Comparison of ENCODE assay signal across 8 cellular contexts in genomic region chr7:146115665-146116451, GRCh38. TPM values are rescaled to one million over a fixed set of nuclear protein-coding genes. Genes with fewer than 3 reads are reported as not detected.
A peak's percentile ranks its signal among the peaks of the same experiment; 100 is the strongest.
DNase-seq lines count a peak whose midpoint lies in the region; ATAC-seq and TF ChIP-seq lines count a peak whose summit lies in the region.

No MANE protein-coding gene starts in this region.

- peaks cover 13% of the 10 kb centered on the region for H3K4me1 Mint-ChIP-seq in CD14-positive monocyte

- H3K27me3 Mint-ChIP-seq in CD14-positive monocyte (ENCODE audit: low read depth in 3 of 3) = peaks cover 21 to 32% (median 28%) of the 10 kb centered on the region in 3 donors

- DNase-seq in CD14-positive monocyte (ENCODE audit: low spot score) (no peak), HEK293T (ENCODE audit: extremely low spot score) (peak; percentile 92), NCI-H82 treated with DMSO at 0.1 percent for 48 hours (lab: John Stamatoyannopoulos, UW; ENCODE audit: unreplicated experiment) (peak; percentile 51), astrocyte of the spinal cord (ENCODE audit: low read depth, low spot score) (peak; percentile 61), hippocampal formation (lab: John Stamatoyannopoulos, UW) (peak; percentile 44 to 48), putamen (ENCODE audit: low spot score) (peak; percentile 61), SW 1271 (lab: John Stamatoyannopoulos, UW) (no peak)

- peak overlapping the region; percentile 56 to 88 for H3K4me3 Mint-ChIP-seq in CD14-positive monocyte

- no peak overlapping the region for H3K27ac Mint-ChIP-seq in CD14-positive monocyte

- CTCF ChIA-PET in HEK293T (lab: Yijun Ruan, JAX) = interaction anchor here (1.3 kb wide), 1 partner anchor 26 kb away, joined by 3 read pairs; no protein-coding TSS in a partner anchor

- POLR2A ChIA-PET in HEK293T (lab: Yijun Ruan, JAX) = no interaction called here

- in situ Hi-C loops in astrocyte of the spinal cord (cut with HindIII; ENCODE audit: low sequenced_read_pairs) = no loop called here

- ATAC-seq in GM21619 (IDR thresholded peaks at IDR 0.05; ENCODE audit: unreplicated experiment) = no peak

- no peak for TF ChIP-seq CTCF in CD14-positive monocyte (IDR thresholded peaks at IDR 0.05)
- no peak for TF ChIP-seq CTCF in astrocyte of the spinal cord (IDR thresholded peaks at IDR 0.05; ENCODE audit: low read depth, low read length)

- H3K4me3 ChIP-seq in astrocyte of the spinal cord (ENCODE audit: low read depth, low read length) = peak overlapping the region; percentile 40

- no peaks in the 10 kb centered on the region for H3K36me3 Mint-ChIP-seq in CD14-positive monocyte

- intact Hi-C loops in CD14-positive monocyte (cut with micrococcal nuclease) = no loop called here

- peaks cover 0 to 6% (median 0%) of the 10 kb centered on the region in 7 donors for H3K9me3 Mint-ChIP-seq in CD14-positive monocyte

TF ChIP-seq in HEK293T, 16 proteins besides CTCF, POLR2A, EP300 and RAD21:
- no peak for TF ChIP-seq LEF1 (IDR thresholded peaks at IDR 0.05; ENCODE audit: borderline replicate concordance)
- TF ChIP-seq CTBP1 (IDR thresholded peaks at IDR 0.05; ENCODE audit: borderline replicate concordance) = peak; percentile 36; the same call in 1 of the 2 replicates

RNA-seq across cellular contexts. Expression of gene CNTNAP2, which starts 0.7 kb away (rescaled TPM):
- not detected for polyA plus RNA-seq in CD14-positive monocyte

Comparison
In these comparisons a context has a peak if more than half of its experiments do, and no peak if none do; other contexts are left out.
1. DNase-seq: peak in HEK293T (single experiment), NCI-H82 treated with DMSO at 0.1 percent for 48 hours (single experiment), astrocyte of the spinal cord (single experiment), hippocampal formation (2 of 2) and putamen (single experiment); none in CD14-positive monocyte (single experiment) and SW 1271 (0 of 2).